In the genomic region with DNA sequence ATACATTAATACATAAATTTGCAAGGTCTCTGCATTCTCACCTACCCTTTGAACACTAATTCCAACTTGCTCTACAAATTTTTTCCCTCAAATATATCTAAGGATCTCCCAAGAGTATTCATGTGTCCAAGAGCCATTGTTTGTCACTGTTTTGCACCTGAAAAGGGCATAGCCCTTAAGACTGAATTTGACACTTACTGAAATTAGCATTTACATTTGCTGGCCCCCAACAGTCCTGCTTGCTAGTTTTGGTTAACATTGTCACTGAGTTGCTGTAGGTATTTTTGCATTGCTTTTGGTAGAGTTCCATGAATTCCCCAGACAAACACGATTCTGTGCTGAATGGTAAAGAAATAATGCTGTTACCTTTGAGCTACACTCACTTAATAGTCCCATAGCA, we compare ENCODE assay signal across 1 cellular context.
TF ChIP-seq lines count a peak whose summit lies in the region.

No MANE protein-coding gene starts in this region.

TF ChIP-seq in GM23338, 12 proteins besides CTCF, POLR2A, EP300 and RAD21 (continued from another document):
- TF ChIP-seq, protein P1, sequence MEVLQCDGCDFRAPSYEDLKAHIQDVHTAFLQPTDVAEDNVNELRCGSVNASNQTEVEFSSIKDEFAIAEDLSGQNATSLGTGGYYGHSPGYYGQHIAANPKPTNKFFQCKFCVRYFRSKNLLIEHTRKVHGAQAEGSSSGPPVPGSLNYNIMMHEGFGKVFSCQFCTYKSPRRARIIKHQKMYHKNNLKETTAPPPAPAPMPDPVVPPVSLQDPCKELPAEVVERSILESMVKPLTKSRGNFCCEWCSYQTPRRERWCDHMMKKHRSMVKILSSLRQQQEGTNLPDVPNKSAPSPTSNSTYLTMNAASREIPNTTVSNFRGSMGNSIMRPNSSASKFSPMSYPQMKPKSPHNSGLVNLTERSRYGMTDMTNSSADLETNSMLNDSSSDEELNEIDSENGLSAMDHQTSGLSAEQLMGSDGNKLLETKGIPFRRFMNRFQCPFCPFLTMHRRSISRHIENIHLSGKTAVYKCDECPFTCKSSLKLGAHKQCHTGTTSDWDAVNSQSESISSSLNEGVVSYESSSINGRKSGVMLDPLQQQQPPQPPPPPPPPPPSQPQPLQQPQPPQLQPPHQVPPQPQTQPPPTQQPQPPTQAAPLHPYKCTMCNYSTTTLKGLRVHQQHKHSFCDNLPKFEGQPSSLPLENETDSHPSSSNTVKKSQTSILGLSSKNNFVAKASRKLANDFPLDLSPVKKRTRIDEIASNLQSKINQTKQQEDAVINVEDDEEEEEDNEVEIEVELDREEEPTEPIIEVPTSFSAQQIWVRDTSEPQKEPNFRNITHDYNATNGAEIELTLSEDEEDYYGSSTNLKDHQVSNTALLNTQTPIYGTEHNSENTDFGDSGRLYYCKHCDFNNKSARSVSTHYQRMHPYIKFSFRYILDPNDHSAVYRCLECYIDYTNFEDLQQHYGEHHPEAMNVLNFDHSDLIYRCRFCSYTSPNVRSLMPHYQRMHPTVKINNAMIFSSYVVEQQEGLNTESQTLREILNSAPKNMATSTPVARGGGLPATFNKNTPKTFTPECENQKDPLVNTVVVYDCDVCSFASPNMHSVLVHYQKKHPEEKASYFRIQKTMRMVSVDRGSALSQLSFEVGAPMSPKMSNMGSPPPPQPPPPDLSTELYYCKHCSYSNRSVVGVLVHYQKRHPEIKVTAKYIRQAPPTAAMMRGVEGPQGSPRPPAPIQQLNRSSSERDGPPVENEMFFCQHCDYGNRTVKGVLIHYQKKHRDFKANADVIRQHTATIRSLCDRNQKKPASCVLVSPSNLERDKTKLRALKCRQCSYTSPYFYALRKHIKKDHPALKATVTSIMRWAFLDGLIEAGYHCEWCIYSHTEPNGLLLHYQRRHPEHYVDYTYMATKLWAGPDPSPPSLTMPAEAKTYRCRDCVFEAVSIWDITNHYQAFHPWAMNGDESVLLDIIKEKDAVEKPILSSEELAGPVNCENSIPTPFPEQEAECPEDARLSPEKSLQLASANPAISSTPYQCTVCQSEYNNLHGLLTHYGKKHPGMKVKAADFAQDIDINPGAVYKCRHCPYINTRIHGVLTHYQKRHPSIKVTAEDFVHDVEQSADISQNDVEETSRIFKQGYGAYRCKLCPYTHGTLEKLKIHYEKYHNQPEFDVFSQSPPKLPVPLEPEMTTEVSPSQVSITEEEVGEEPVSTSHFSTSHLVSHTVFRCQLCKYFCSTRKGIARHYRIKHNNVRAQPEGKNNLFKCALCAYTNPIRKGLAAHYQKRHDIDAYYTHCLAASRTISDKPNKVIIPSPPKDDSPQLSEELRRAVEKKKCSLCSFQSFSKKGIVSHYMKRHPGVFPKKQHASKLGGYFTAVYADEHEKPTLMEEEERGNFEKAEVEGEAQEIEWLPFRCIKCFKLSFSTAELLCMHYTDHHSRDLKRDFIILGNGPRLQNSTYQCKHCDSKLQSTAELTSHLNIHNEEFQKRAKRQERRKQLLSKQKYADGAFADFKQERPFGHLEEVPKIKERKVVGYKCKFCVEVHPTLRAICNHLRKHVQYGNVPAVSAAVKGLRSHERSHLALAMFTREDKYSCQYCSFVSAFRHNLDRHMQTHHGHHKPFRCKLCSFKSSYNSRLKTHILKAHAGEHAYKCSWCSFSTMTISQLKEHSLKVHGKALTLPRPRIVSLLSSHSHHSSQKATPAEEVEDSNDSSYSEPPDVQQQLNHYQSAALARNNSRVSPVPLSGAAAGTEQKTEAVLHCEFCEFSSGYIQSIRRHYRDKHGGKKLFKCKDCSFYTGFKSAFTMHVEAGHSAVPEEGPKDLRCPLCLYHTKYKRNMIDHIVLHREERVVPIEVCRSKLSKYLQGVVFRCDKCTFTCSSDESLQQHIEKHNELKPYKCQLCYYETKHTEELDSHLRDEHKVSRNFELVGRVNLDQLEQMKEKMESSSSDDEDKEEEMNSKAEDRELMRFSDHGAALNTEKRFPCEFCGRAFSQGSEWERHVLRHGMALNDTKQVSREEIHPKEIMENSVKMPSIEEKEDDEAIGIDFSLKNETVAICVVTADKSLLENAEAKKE (CRISPR knock-in tag; IDR thresholded peaks at IDR 0.05), result no peak
